Comparison of ENCODE assay signal across 8 cellular contexts in genomic region chr14:22536853-22537338, GRCh38. TPM values are rescaled to one million over a fixed set of nuclear protein-coding genes. Genes with fewer than 3 reads are reported as not detected.
DNase-seq lines count a peak whose midpoint lies in the region; ATAC-seq, FAIRE-seq and TF ChIP-seq lines count a peak whose summit lies in the region.

No MANE protein-coding gene starts in this region.

- intact Hi-C loops in sigmoid colon (cut with DNase I), result no loop called here

- H3K9me3 ChIP-seq in sigmoid colon (no peaks in the 10 kb centered on the region), endodermal cell (ENCODE audit: control insufficient read depth, low read length) (no peaks in the 10 kb centered on the region)

- peak; percentile 98 for FAIRE-seq in GM12891 (lab: Jason Lieb, UNC)

- peak; percentile 90 for ATAC-seq in HG02610 (IDR thresholded peaks at IDR 0.05; ENCODE audit: unreplicated experiment)

- no peak overlapping the region for H3K4me3 ChIP-seq in foreskin fibroblast (ENCODE audit: low read depth in 1 of 2, low read length in 2 of 2)
- no peak overlapping the region for H3K4me3 ChIP-seq in sigmoid colon
- H3K4me3 ChIP-seq in endodermal cell (ENCODE audit: low read length), result no peak overlapping the region

- 56 to 79% methylated on average over 6 of the region's 6 CpGs for WGBS in sigmoid colon, 2 donors
- 91 to 93% methylated on average over 5 to 6 of the region's 6 CpGs for WGBS in endodermal cell (ENCODE audit: insufficient coverage in 1 of 2, insufficient read length in 1 of 2), 2 experiments

- no peak overlapping the region for H3K9ac ChIP-seq in endodermal cell (ENCODE audit: extremely low read depth, low read length, poor library complexity, severe bottlenecking)

- peak; percentile 77; the same call in 1 of the 2 replicates for TF ChIP-seq POLR2A in GM12891 (IDR thresholded peaks at IDR 0.05; ENCODE audit: low read depth, low read length)
- no peak for TF ChIP-seq POLR2A in sigmoid colon (IDR thresholded peaks at IDR 0.05)

- peak overlapping the region; percentile 86 for H3K4me3 Mint-ChIP-seq in activated T-cell treated with anti-CD3 and anti-CD28 coated beads, Interleukin-2, amount 50 U/mL, for 24 hours
- no peak overlapping the region for H3K4me3 Mint-ChIP-seq in endodermal cell

- H3K36me3 ChIP-seq in sigmoid colon (no peaks in the 10 kb centered on the region), endodermal cell (ENCODE audit: control insufficient read depth, insufficient read depth, low read length) (no peaks in the 10 kb centered on the region)

- H3K27ac Mint-ChIP-seq in activated T-cell treated with anti-CD3 and anti-CD28 coated beads, Interleukin-2, amount 50 U/mL, for 24 hours, result peak overlapping the region; percentile 97
- no peak overlapping the region for H3K27ac Mint-ChIP-seq in endodermal cell

- TF ChIP-seq EP300 in sigmoid colon (IDR thresholded peaks at IDR 0.05), result peak in 1 of 4 donors; percentile 5

- no peaks in the 10 kb centered on the region for H3K9me3 Mint-ChIP-seq in activated T-cell treated with anti-CD3 and anti-CD28 coated beads, Interleukin-2, amount 50 U/mL, for 24 hours
- H3K9me3 Mint-ChIP-seq in endodermal cell, result no peaks in the 10 kb centered on the region

- TF ChIP-seq CTCF in foreskin fibroblast (IDR thresholded peaks at IDR 0.05; ENCODE audit: low read depth, low read length) (no peak), sigmoid colon (IDR thresholded peaks at IDR 0.05) (no peak), endodermal cell (conservative IDR thresholded peaks at IDR 0.05) (no peak)

- DNase-seq in GM12891 (ENCODE audit: insufficient read length, low spot score) (peak; percentile 51), NOMO-1 (lab: John Stamatoyannopoulos, UW; ENCODE audit: unreplicated experiment in 2 of 2) (peak; percentile 21 to 52), foreskin fibroblast (peak; percentile 97 to 98), sigmoid colon (peak; percentile 86), endodermal cell (no peak), NCI-H146 (lab: John Stamatoyannopoulos, UW) (no peak)
- DNase-seq in activated T-cell treated with anti-CD3 and anti-CD28 coated beads, Interleukin-2, amount 50 U/mL, for 24 hours, result peak; percentile 79

- peaks cover 97% of the 10 kb centered on the region for H3K36me3 Mint-ChIP-seq in activated T-cell treated with anti-CD3 and anti-CD28 coated beads, Interleukin-2, amount 50 U/mL, for 24 hours (ENCODE audit: low read depth)
- H3K36me3 Mint-ChIP-seq in endodermal cell (ENCODE audit: low read depth), result no peaks in the 10 kb centered on the region

- no peaks in the 10 kb centered on the region for H3K27me3 Mint-ChIP-seq in activated T-cell treated with anti-CD3 and anti-CD28 coated beads, Interleukin-2, amount 50 U/mL, for 24 hours
- H3K27me3 Mint-ChIP-seq in endodermal cell (ENCODE audit: insufficient read depth), result no peaks in the 10 kb centered on the region

- H3K27me3 ChIP-seq in sigmoid colon, result no peaks in the 10 kb centered on the region
- H3K27me3 ChIP-seq in endodermal cell (ENCODE audit: control insufficient read depth, insufficient read depth, low read length, poor library complexity, severe bottlenecking), result no peaks in the 10 kb centered on the region

- peak overlapping the region in 3 of 4 donors; percentile 29 to 59 (median 42) for H3K27ac ChIP-seq in sigmoid colon
- H3K27ac ChIP-seq in endodermal cell (ENCODE audit: low read depth, low read length), result no peak overlapping the region

- H3K4me1 Mint-ChIP-seq in activated T-cell treated with anti-CD3 and anti-CD28 coated beads, Interleukin-2, amount 50 U/mL, for 24 hours (ENCODE audit: low read depth), result peaks cover 96% of the 10 kb centered on the region
- H3K4me1 Mint-ChIP-seq in endodermal cell, result peaks cover 3% of the 10 kb centered on the region

- peaks cover 0 to 17% (median 11%) of the 10 kb centered on the region in 4 donors for H3K4me1 ChIP-seq in sigmoid colon
- no peaks in the 10 kb centered on the region for H3K4me1 ChIP-seq in endodermal cell (ENCODE audit: control insufficient read depth, insufficient read depth, low read length)

TF ChIP-seq in GM12891, 5 proteins besides CTCF, POLR2A, EP300 and RAD21:
- no peak for TF ChIP-seq SPI1 (IDR thresholded peaks at IDR 0.05; ENCODE audit: low read depth, low read length)
- peak; percentile 88 for TF ChIP-seq POU2F2 (IDR thresholded peaks at IDR 0.05; ENCODE audit: low read depth, low read length)
- TF ChIP-seq POLR2AphosphoS5 (IDR thresholded peaks at IDR 0.05; ENCODE audit: low read depth, low read length), result peak; percentile 83

RNA-seq across cellular contexts. Expression of gene DAD1, which starts 52.1 kb away (rescaled TPM):
- 280 TPM for polyA plus RNA-seq in GM12891 (2012; ENCODE audit: low read depth, missing spikeins)
- total RNA-seq in sigmoid colon (100 to 1,000 TPM; 115 to 192 (median 164) TPM), endodermal cell (100 to 1,000 TPM; 176 to 193 TPM)
- 100 to 1,000 TPM; 136 to 274 (median 160) TPM for polyA plus RNA-seq in sigmoid colon
- 241 TPM for polyA plus RNA-seq in endodermal cell (2013, experiment 1 of 2)
- 234 TPM for polyA plus RNA-seq in endodermal cell (2013, experiment 2 of 2)

Comparison
In these comparisons a context has a peak if more than half of its experiments do, and no peak if none do; other contexts are left out.
1. DNase-seq: peak in GM12891 (single experiment), NOMO-1 (2 of 2), activated T-cell treated with anti-CD3 and anti-CD28 coated beads, Interleukin-2, amount 50 U/mL, for 24 hours (single experiment), foreskin fibroblast (2 of 2) and sigmoid colon (single experiment); none in endodermal cell (single experiment) and NCI-H146 (single experiment).